ENCODE assay signal across 8 cellular contexts in the genomic region with DNA sequence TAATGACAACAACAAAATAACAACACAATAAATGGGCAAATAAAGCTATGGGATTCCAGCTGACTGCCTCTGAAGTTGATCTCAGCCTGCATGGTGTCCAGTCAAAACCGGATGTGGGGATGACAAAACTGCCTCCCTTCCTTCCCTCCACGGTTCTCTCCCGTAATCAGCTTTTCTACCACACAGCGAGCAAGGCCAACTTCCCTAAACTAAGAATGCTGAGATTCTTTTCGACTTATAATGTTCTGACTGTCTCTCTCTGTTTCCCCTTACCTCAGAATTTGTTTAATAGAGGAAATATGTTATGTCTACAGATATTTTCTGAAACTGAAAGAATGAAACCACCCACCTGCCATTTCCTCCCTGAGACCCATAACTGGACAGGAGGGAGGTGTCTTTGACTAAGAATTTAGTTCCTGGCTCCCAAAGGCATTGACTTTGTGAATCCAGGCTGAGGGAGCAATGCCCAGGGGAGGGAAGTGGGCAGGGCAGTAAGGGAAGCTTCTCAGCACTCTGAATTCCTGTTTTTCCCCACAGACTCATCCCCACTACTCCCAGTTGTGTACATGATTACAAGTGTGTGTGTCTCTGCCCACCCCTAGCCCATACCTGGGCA. TPM values are rescaled to one million over a fixed set of nuclear protein-coding genes. Genes with fewer than 3 reads are reported as not detected.
DNase-seq lines count a peak whose midpoint lies in the region; ATAC-seq and TF ChIP-seq lines count a peak whose summit lies in the region.

No MANE protein-coding gene starts in this region.

- no peak overlapping the region for H4K5ac ChIP-seq in IMR-90 (ENCODE audit: low read depth, low read length)

- H3K9me1 ChIP-seq in IMR-90 (ENCODE audit: insufficient read depth, low read length), result no peaks in the 10 kb centered on the region

- no CpG with 5 or more reads among the region's 5 CpGs for WGBS in IMR-90 (ENCODE audit: extremely low coverage in 2 of 2, insufficient read length in 1 of 2), 2 experiments
- 19% methylated on average over 5 of the region's 5 CpGs for WGBS in thymus

- no peaks in the 10 kb centered on the region for H4K20me1 ChIP-seq in IMR-90 (ENCODE audit: insufficient read depth, low read length)

- H3K4me2 ChIP-seq in IMR-90 (ENCODE audit: low read depth, low read length), result no peak overlapping the region

- CTCF ChIA-PET in IMR-90 (lab: Yijun Ruan, JAX), result interaction anchor here (0.7 kb wide), 1 partner anchor 24 kb away, joined by 3 read pairs; no protein-coding TSS in a partner anchor

- H2BK15ac ChIP-seq in IMR-90 (ENCODE audit: low read depth, low read length), result no peak overlapping the region

- dilution Hi-C loops in IMR-90 (cut with HindIII; ENCODE audit: low sequenced_read_pairs, unreplicated experiment), result no loop called here

- POLR2A ChIA-PET in IMR-90 (lab: Charles Lee; ENCODE audit: unreplicated experiment), result no interaction called here

- no peak overlapping the region for H3K14ac ChIP-seq in IMR-90 (replicated peaks; ENCODE audit: low read depth, low read length)

- H3K27me3 ChIP-seq in IMR-90 (ENCODE audit: control insufficient read depth, insufficient read depth, low read length) (no peaks in the 10 kb centered on the region; the same call in 1 of the 2 replicates), thymus (ENCODE audit: control insufficient read depth, insufficient read depth) (no peaks in the 10 kb centered on the region)

- peaks cover 20% of the 10 kb centered on the region for H3K4me1 Mint-ChIP-seq in activated T-helper 2 cell treated with anti-CD3 and anti-CD28 coated beads, Interferon-gamma antibody, Interleukin-2, Interleukin-4, amounts not matched to agents 10 μg/mL and 5 μg/mL and 100 μg/mL, durations not matched to agents 14 hours and 24 hours and 36 hours (ENCODE audit: low read depth)

- no peak overlapping the region for H2BK120ac ChIP-seq in IMR-90 (ENCODE audit: low read depth, low read length)

- no peak for TF ChIP-seq CTCF in IMR-90 (conservative IDR thresholded peaks at IDR 0.05; ENCODE audit: low read depth, low read length)

- no peak overlapping the region for H3K4ac ChIP-seq in IMR-90 (ENCODE audit: low read depth, low read length)

- H2AK9ac ChIP-seq in IMR-90 (replicated peaks; ENCODE audit: low read depth, low read length, poor library complexity), result no peak overlapping the region

- H3K4me3 ChIP-seq in IMR-90 (ENCODE audit: insufficient read depth, low read depth, low read length) (no peak overlapping the region), thymus (ENCODE audit: low read length) (no peak overlapping the region)

- DNase-seq in GM03348 (ENCODE audit: low spot score), result peak; percentile 32
- no peak for DNase-seq in IMR-90
- DNase-seq in activated T-helper 2 cell treated with anti-CD3 and anti-CD28 coated beads, Interferon-gamma antibody, Interleukin-2, Interleukin-4, amounts not matched to agents 10 μg/mL and 5 μg/mL and 100 μg/mL, durations not matched to agents 14 hours and 24 hours and 36 hours (ENCODE audit: low spot score), result no peak
- peak; percentile 61 for DNase-seq in kidney tubule cell (ENCODE audit: low spot score)
- DNase-seq in OCI-M2 (lab: John Stamatoyannopoulos, UW; ENCODE audit: unreplicated experiment), result no peak
- no peak for DNase-seq in AG08395 (ENCODE audit: low spot score)

- H3K9me3 ChIP-seq in IMR-90 (ENCODE audit: control insufficient read depth, insufficient read depth, low read length) (no peaks in the 10 kb centered on the region), thymus (ENCODE audit: control insufficient read depth) (peaks cover 2% of the 10 kb centered on the region)

- H3K36me3 ChIP-seq in IMR-90 (ENCODE audit: control insufficient read depth, insufficient read depth, low read length) (no peaks in the 10 kb centered on the region), thymus (ENCODE audit: control insufficient read depth, insufficient read depth) (peaks cover 4% of the 10 kb centered on the region)

- H4K91ac ChIP-seq in IMR-90 (ENCODE audit: insufficient read depth, low read depth, low read length), result no peak overlapping the region

- no peak overlapping the region for H3K23ac ChIP-seq in IMR-90 (ENCODE audit: low read depth, low read length)

- ATAC-seq in GM21390 (IDR thresholded peaks at IDR 0.05; ENCODE audit: unreplicated experiment) (peak; percentile 79), IMR-90 (ENCODE audit: low read depth) (peak; percentile 32)

- H3K36me3 Mint-ChIP-seq in activated T-helper 2 cell treated with anti-CD3 and anti-CD28 coated beads, Interferon-gamma antibody, Interleukin-2, Interleukin-4, amounts not matched to agents 10 μg/mL and 5 μg/mL and 100 μg/mL, durations not matched to agents 14 hours and 24 hours and 36 hours (ENCODE audit: low read depth), result peaks cover 26% of the 10 kb centered on the region

- no peak overlapping the region for H3K27ac ChIP-seq in IMR-90 (ENCODE audit: insufficient read depth, low read length)
- peak overlapping the region; percentile 46 for H3K27ac ChIP-seq in thymus (ENCODE audit: low read depth)

- peaks cover 26% of the 10 kb centered on the region for H3K9me3 Mint-ChIP-seq in activated T-helper 2 cell treated with anti-CD3 and anti-CD28 coated beads, Interferon-gamma antibody, Interleukin-2, Interleukin-4, amounts not matched to agents 10 μg/mL and 5 μg/mL and 100 μg/mL, durations not matched to agents 14 hours and 24 hours and 36 hours

- peaks cover 3% of the 10 kb centered on the region for H3K27me3 Mint-ChIP-seq in activated T-helper 2 cell treated with anti-CD3 and anti-CD28 coated beads, Interferon-gamma antibody, Interleukin-2, Interleukin-4, amounts not matched to agents 10 μg/mL and 5 μg/mL and 100 μg/mL, durations not matched to agents 14 hours and 24 hours and 36 hours (ENCODE audit: low read depth)

- no peak overlapping the region for H3K9ac ChIP-seq in IMR-90 (ENCODE audit: low read depth, low read length)

- no peaks in the 10 kb centered on the region for H3K4me1 ChIP-seq in IMR-90 (ENCODE audit: control insufficient read depth, insufficient read depth, low read length)
- H3K4me1 ChIP-seq in thymus (ENCODE audit: control insufficient read depth, insufficient read depth, low read length), result no peaks in the 10 kb centered on the region

- no TSS peak for BruUV-seq in IMR-90 (replicated peaks; lab: Mats Ljungman, UMichigan)

- H2AFZ ChIP-seq in IMR-90 (replicated peaks; ENCODE audit: low read length, poor library complexity), result no peak overlapping the region

- intact Hi-C loops in IMR-90 (cut with micrococcal nuclease), result no loop called here
- intact Hi-C loops in activated T-helper 2 cell treated with anti-CD3 and anti-CD28 coated beads, Interferon-gamma antibody, Interleukin-2, Interleukin-4, amounts not matched to agents 10 μg/mL and 5 μg/mL and 100 μg/mL, durations not matched to agents 14 hours and 24 hours and 36 hours (cut with micrococcal nuclease), result loop anchor here (2.0 kb wide), 2 partner anchors 47 to 51 kb away; partner anchors contain the start of gene TLR6

- no peak for TF ChIP-seq POLR2A in IMR-90 (IDR thresholded peaks at IDR 0.05; ENCODE audit: low read depth, low read length)

- H4K8ac ChIP-seq in IMR-90 (ENCODE audit: low read depth in 2 of 2, low read length in 2 of 2), result peak overlapping the region in 1 of 2 experiments; percentile 36; a peak in 1 of 4 replicates

- H2BK5ac ChIP-seq in IMR-90 (ENCODE audit: low read depth, low read length, poor library complexity, severe bottlenecking), result no peak overlapping the region

- H2BK20ac ChIP-seq in IMR-90 (ENCODE audit: low read depth, low read length), result no peak overlapping the region

- H3K79me1 ChIP-seq in IMR-90 (ENCODE audit: low read depth in 1 of 2, low read length in 2 of 2), result no peaks in the 10 kb centered on the region

- H3K4me3 Mint-ChIP-seq in activated T-helper 2 cell treated with anti-CD3 and anti-CD28 coated beads, Interferon-gamma antibody, Interleukin-2, Interleukin-4, amounts not matched to agents 10 μg/mL and 5 μg/mL and 100 μg/mL, durations not matched to agents 14 hours and 24 hours and 36 hours (ENCODE audit: low read depth), result peak overlapping the region; percentile 28

- H3K18ac ChIP-seq in IMR-90 (ENCODE audit: low read depth, low read length), result no peak overlapping the region

- no peak overlapping the region for H2AK5ac ChIP-seq in IMR-90 (ENCODE audit: low read depth, low read length)

- in situ Hi-C loops in IMR-90 (cut with MboI; ENCODE audit: low sequenced_read_pairs), result no loop called here

- TF ChIP-seq RAD21 in IMR-90 (IDR thresholded peaks at IDR 0.05; ENCODE audit: low read length), result no peak

- H3K27ac Mint-ChIP-seq in activated T-helper 2 cell treated with anti-CD3 and anti-CD28 coated beads, Interferon-gamma antibody, Interleukin-2, Interleukin-4, amounts not matched to agents 10 μg/mL and 5 μg/mL and 100 μg/mL, durations not matched to agents 14 hours and 24 hours and 36 hours, result peak overlapping the region; percentile 67

- H3K56ac ChIP-seq in IMR-90 (ENCODE audit: extremely low read depth, insufficient read depth, low read length), result no peak overlapping the region

RNA-seq across cellular contexts. Expression of gene TLR1, which starts 1.0 kb away (rescaled TPM):
- 1.1 TPM in 2 replicates for total RNA-seq in IMR-90 (2012; rRNA removed)
- polyA plus RNA-seq in IMR-90 (2012; rRNA removed) (0.17 and 0.24 TPM in 2 replicates), thymus (6.1 TPM)
- 0.11 TPM in 2 replicates for polyA plus RNA-seq in IMR-90 (2012; cell fraction: cytosol; rRNA removed)
- 0.11 and 1.4 TPM in 2 replicates for polyA plus RNA-seq in IMR-90 (2012; cell fraction: nucleus; rRNA removed; ENCODE audit: low replicate concordance)
- 0.34 and 0.67 TPM in 2 replicates for total RNA-seq in activated T-helper 2 cell treated with anti-CD3 and anti-CD28 coated beads, Interferon-gamma antibody, Interleukin-2, Interleukin-4, amounts not matched to agents 10 μg/mL and 5 μg/mL and 100 μg/mL, durations not matched to agents 14 hours and 24 hours and 36 hours

RNA-seq across cellular contexts. Expression of gene TLR10, which starts 22.8 kb away (rescaled TPM):
- total RNA-seq in IMR-90 (2012; rRNA removed), result not detected in 2 replicates
- polyA plus RNA-seq in IMR-90 (2012; rRNA removed) (not detected in 2 replicates), thymus (4.4 TPM)
- not detected in 2 replicates for polyA plus RNA-seq in IMR-90 (2012; cell fraction: cytosol; rRNA removed)
- not detected in 2 replicates for polyA plus RNA-seq in IMR-90 (2012; cell fraction: nucleus; rRNA removed; ENCODE audit: low replicate concordance)
- total RNA-seq in activated T-helper 2 cell treated with anti-CD3 and anti-CD28 coated beads, Interferon-gamma antibody, Interleukin-2, Interleukin-4, amounts not matched to agents 10 μg/mL and 5 μg/mL and 100 μg/mL, durations not matched to agents 14 hours and 24 hours and 36 hours, result not detected in 2 replicates

RNA-seq across cellular contexts. Expression of gene TLR6, which starts 51.0 kb away (rescaled TPM):
- 3.9 and 4.4 TPM in 2 replicates for total RNA-seq in IMR-90 (2012; rRNA removed)
- polyA plus RNA-seq in IMR-90 (2012; rRNA removed) (0.96 and 1.4 TPM in 2 replicates), thymus (1.6 TPM)
- 0.26 and 0.27 TPM in 2 replicates for polyA plus RNA-seq in IMR-90 (2012; cell fraction: cytosol; rRNA removed)
- 0.40 and 3.5 TPM in 2 replicates for polyA plus RNA-seq in IMR-90 (2012; cell fraction: nucleus; rRNA removed; ENCODE audit: low replicate concordance)
- 0.37 and 0.48 TPM in 2 replicates for total RNA-seq in activated T-helper 2 cell treated with anti-CD3 and anti-CD28 coated beads, Interferon-gamma antibody, Interleukin-2, Interleukin-4, amounts not matched to agents 10 μg/mL and 5 μg/mL and 100 μg/mL, durations not matched to agents 14 hours and 24 hours and 36 hours

Comparison
In these comparisons a context has a peak if more than half of its experiments do, and no peak if none do; other contexts are left out.
1. DNase-seq: peak in GM03348 (single experiment) and kidney tubule cell (single experiment); none in IMR-90 (single experiment), activated T-helper 2 cell treated with anti-CD3 and anti-CD28 coated beads, Interferon-gamma antibody, Interleukin-2, Interleukin-4, amounts not matched to agents 10 μg/mL and 5 μg/mL and 100 μg/mL, durations not matched to agents 14 hours and 24 hours and 36 hours (single experiment), OCI-M2 (single experiment) and AG08395 (single experiment).